Comparison of ENCODE assay signal across 9 cellular contexts in genomic region chr1:27574001-27574781, GRCh38. TPM values are rescaled to one million over a fixed set of nuclear protein-coding genes. Genes with fewer than 3 reads are reported as not detected.
DNase-seq lines count a peak whose midpoint lies in the region; ATAC-seq and TF ChIP-seq lines count a peak whose summit lies in the region.
"Had no signal": no experiment of that assay in that cellular context is flagged by ENCODE, and none has a peak within 500 bp of the region (broad histone marks: within the 10 kb centered on the region; RNA-seq: fewer than 3 reads in every experiment).

No MANE protein-coding gene starts in this region.

- H3K36me3 Mint-ChIP-seq in naive thymus-derived CD8-positive, alpha-beta T cell, result no peaks in the 10 kb centered on the region

- H3K9me3 Mint-ChIP-seq in naive thymus-derived CD8-positive, alpha-beta T cell, result no peaks in the 10 kb centered on the region

- H3K27ac ChIP-seq in heart left ventricle (peak overlapping the region; percentile 68 to 99 (median 94)), duodenal mucosa (ENCODE audit: low read depth, low read length) (peak overlapping the region; percentile 34), upper lobe of right lung (peak overlapping the region; percentile 87)

- intact Hi-C loops in heart left ventricle (cut with DNase I), result no loop called here
- intact Hi-C loops in cardiac septum (cut with DNase I), result no loop called here
- intact Hi-C loops in upper lobe of right lung (cut with DNase I), result no loop called here

- no peaks in the 10 kb centered on the region for H3K27me3 Mint-ChIP-seq in naive thymus-derived CD8-positive, alpha-beta T cell

- TF ChIP-seq CTCF in heart left ventricle (IDR thresholded peaks at IDR 0.05) (no peak), upper lobe of right lung (IDR thresholded peaks at IDR 0.05) (no peak)

- peaks cover 0 to 9% (median 0%) of the 10 kb centered on the region in 9 donors for H3K27me3 ChIP-seq in heart left ventricle
- H3K27me3 ChIP-seq in duodenal mucosa (ENCODE audit: control insufficient read depth in 1 of 2, insufficient read depth in 2 of 2, low read length in 2 of 2), result no peaks in the 10 kb centered on the region
- H3K27me3 ChIP-seq in upper lobe of right lung, result no peaks in the 10 kb centered on the region

- peak overlapping the region in 6 of 12 donors; percentile 46 to 62 (median 59) for H3K4me3 ChIP-seq in heart left ventricle
- H3K4me3 ChIP-seq in duodenal mucosa (ENCODE audit: low read depth in 1 of 2, low read length in 2 of 2), result no peak overlapping the region
- H3K4me3 ChIP-seq in upper lobe of right lung, result peak overlapping the region; percentile 50

- DNase-seq in heart left ventricle, result peak in 2 of 5 donors; percentile 43 to 60
- DNase-seq in cardiac septum (ENCODE audit: low spot score), result no peak
- DNase-seq in naive thymus-derived CD8-positive, alpha-beta T cell, result no peak
- DNase-seq in upper lobe of right lung, result no peak
- no peak for DNase-seq in HUDEP-2 (lab: John Stamatoyannopoulos, UW; ENCODE audit: unreplicated experiment in 76 of 76)
- DNase-seq in AG20443 (ENCODE audit: low spot score), result no peak
- DNase-seq: activated CD8-positive, alpha-beta memory T cell treated with anti-CD3 and anti-CD28 coated beads for 24 hours had no signal

- peaks cover 42 to 98% (median 89%) of the 10 kb centered on the region in 12 donors for H3K4me1 ChIP-seq in heart left ventricle
- peaks cover 21 to 34% of the 10 kb centered on the region in 2 donors for H3K4me1 ChIP-seq in duodenal mucosa (ENCODE audit: control insufficient read depth in 1 of 2, insufficient read depth in 2 of 2, low read length in 2 of 2)
- H3K4me1 ChIP-seq in upper lobe of right lung, result peaks cover 74% of the 10 kb centered on the region

- no peak for ATAC-seq in heart left ventricle
- no peak for ATAC-seq in naive thymus-derived CD8-positive, alpha-beta T cell
- no peak for ATAC-seq in upper lobe of right lung
- ATAC-seq in GM19035 (IDR thresholded peaks at IDR 0.05; ENCODE audit: unreplicated experiment), result no peak

- 46 to 53% (median 52%) methylated on average over 8 of the region's 8 CpGs for WGBS in heart left ventricle, 4 donors

- no peaks in the 10 kb centered on the region for H3K36me3 ChIP-seq in heart left ventricle
- H3K36me3 ChIP-seq in duodenal mucosa (ENCODE audit: control insufficient read depth in 1 of 2, insufficient read depth in 2 of 2, low read length in 2 of 2), result no peaks in the 10 kb centered on the region
- no peaks in the 10 kb centered on the region for H3K36me3 ChIP-seq in upper lobe of right lung

- H3K27ac Mint-ChIP-seq in naive thymus-derived CD8-positive, alpha-beta T cell, result peak overlapping the region in 3 of 10 donors; percentile 5 to 56 (median 44)

- H3K9me3 ChIP-seq in heart left ventricle, result no peaks in the 10 kb centered on the region
- H3K9me3 ChIP-seq in duodenal mucosa (ENCODE audit: control insufficient read depth in 1 of 2, low read length in 2 of 2), result no peaks in the 10 kb centered on the region
- H3K9me3 ChIP-seq in upper lobe of right lung, result no peaks in the 10 kb centered on the region

- peaks cover 23 to 55% (median 49%) of the 10 kb centered on the region in 4 donors for H3K4me1 Mint-ChIP-seq in naive thymus-derived CD8-positive, alpha-beta T cell

- POLR2A ChIA-PET in naive thymus-derived CD8-positive, alpha-beta T cell (lab: Charles Lee), result no interaction called here

- TF ChIP-seq POLR2A in heart left ventricle (IDR thresholded peaks at IDR 0.05), result no peak

- H3K4me3 Mint-ChIP-seq in naive thymus-derived CD8-positive, alpha-beta T cell, result peak overlapping the region in 9 of 10 donors; percentile 5 to 70 (median 61)

- peak overlapping the region in 1 of 2 donors; percentile 54 for H3K9ac ChIP-seq in duodenal mucosa (ENCODE audit: low read depth in 1 of 2, low read length in 2 of 2)

RNA-seq across cellular contexts. Expression of gene AHDC1, which starts 29.8 kb away (rescaled TPM):
- total RNA-seq in heart left ventricle (10 to 100 TPM; 29.2 to 50.2 (median 42.1) TPM), cardiac septum (57.7 TPM), upper lobe of right lung (34.2 TPM)
- 10 to 100 TPM; 25.8 to 48.4 TPM for polyA plus RNA-seq in heart left ventricle
- total RNA-seq in naive thymus-derived CD8-positive, alpha-beta T cell, result 10 to 100 TPM; 19.6 to 24.7 TPM
- polyA plus RNA-seq in naive thymus-derived CD8-positive, alpha-beta T cell, result 1 to 10 TPM in 2 of 3 donors, under 1 TPM in 1; 0.57 to 2.4 (median 1.0) TPM

Comparison
In these comparisons a context has a peak if more than half of its experiments do, and no peak if none do; other contexts are left out.
1. H3K27ac ChIP-seq: peak in every context shown above with its lines; median percentile 94 in heart left ventricle; 87 in upper lobe of right lung; 34 in duodenal mucosa.